Comparison of ENCODE assay signal across 1 cellular context in genomic region chr12:110775997-110776396, GRCh38.
TF ChIP-seq lines count a peak whose summit lies in the region.

No MANE protein-coding gene starts in this region.

TF ChIP-seq in GM12878, 131 proteins besides CTCF, POLR2A, EP300 and RAD21:
- TF ChIP-seq ETV6 (conservative IDR thresholded peaks at IDR 0.05 in 1 of 2, IDR thresholded peaks at IDR 0.05 in 1 of 2; ENCODE audit: borderline replicate concordance in 1 of 2, low read depth in 1 of 2) (0 out of 4 replicates have a peak, but pooled peaks of 1 of the 2 experiments have one; percentile 11), HDGF (IDR thresholded peaks at IDR 0.05) (0 out of 2 replicates have a peak, but pooled peaks have one; percentile 33), CREB1 (IDR thresholded peaks at IDR 0.05; ENCODE audit: low read depth) (peak; percentile 38; the same call in 1 of the 2 replicates), MLLT1 (IDR thresholded peaks at IDR 0.05) (0 out of 2 replicates have a peak, but pooled peaks have one; percentile 30), FOXK2 (IDR thresholded peaks at IDR 0.05) (no peak)
